6 cellular contexts compared by ENCODE assay signal in genomic region chr12:82801951-82802610, GRCh38.
"Had no signal": no experiment of that assay in that cellular context is flagged by ENCODE, and none has a peak within 500 bp of the region (broad histone marks: within the 10 kb centered on the region; RNA-seq: fewer than 3 reads in every experiment).

No MANE protein-coding gene starts in this region.

- H3K27ac Mint-ChIP-seq: GM23338, H9 had no signal

- FAIRE-seq: H1, HTR-8/SVneo had no signal

- ATAC-seq: GM23338 had no signal

- H3K4me3 Mint-ChIP-seq: GM23338, H9 had no signal

- H2AFZ ChIP-seq: GM23338 had no signal

- H3K4me2 ChIP-seq: GM23338 had no signal

- DNase-seq: H9, HCEC 1CT, IMR-90 had no signal

- H3K4me3 ChIP-seq: GM23338 had no signal
